8 cellular contexts compared by ENCODE assay signal in genomic region chr2:189751080-189751658, GRCh38. TPM values are rescaled to one million over a fixed set of nuclear protein-coding genes. Genes with fewer than 3 reads are reported as not detected.
A peak's percentile ranks its signal among the peaks of the same experiment; 100 is the strongest.
DNase-seq lines count a peak whose midpoint lies in the region; ATAC-seq and TF ChIP-seq lines count a peak whose summit lies in the region.

No MANE protein-coding gene starts in this region.

- H3K27me3 ChIP-seq in heart right ventricle (no peaks in the 10 kb centered on the region), right atrium auricular region (no peaks in the 10 kb centered on the region), ascending aorta (no peaks in the 10 kb centered on the region), kidney epithelial cell (ENCODE audit: control insufficient read depth, insufficient read depth, low read length) (no peaks in the 10 kb centered on the region)

- ATAC-seq in heart right ventricle (peak in 2 of 8 donors; percentile 41 to 57), HG02588 (IDR thresholded peaks at IDR 0.05; ENCODE audit: unreplicated experiment) (peak; percentile 50)
- peak; percentile 65 for ATAC-seq in stimulated activated naive CD8-positive, alpha-beta T cell treated with anti-CD3 and anti-CD28 coated beads, Interleukin-15, Interleukin-2, amounts not matched to agents 100 U/mL and 50 U/mL, for 24 hours
- no peak for ATAC-seq in stimulated activated memory B cell treated with anti-CD40 and anti-IgM and Interleukin-4, amounts not matched to agents 10 μg/mL and 1 μg/mL and 100 μg/mL, for 72 hours

- no peak overlapping the region for H3K27ac Mint-ChIP-seq in stimulated activated memory B cell treated with anti-CD40 and anti-IgM and Interleukin-4, amounts not matched to agents 10 μg/mL and 1 μg/mL and 100 μg/mL, for 72 hours

- H3K4me3 Mint-ChIP-seq in stimulated activated memory B cell treated with anti-CD40 and anti-IgM and Interleukin-4, amounts not matched to agents 10 μg/mL and 1 μg/mL and 100 μg/mL, for 72 hours: no peak overlapping the region

- H3K9me3 Mint-ChIP-seq in stimulated activated memory B cell treated with anti-CD40 and anti-IgM and Interleukin-4, amounts not matched to agents 10 μg/mL and 1 μg/mL and 100 μg/mL, for 72 hours: no peaks in the 10 kb centered on the region

- WGBS in heart right ventricle, 2 donors: 86% methylated on average over 10 of the region's 10 CpGs

- intact Hi-C loops in heart right ventricle (cut with DNase I): no loop called here
- intact Hi-C loops in ascending aorta (cut with DNase I): no loop called here

- H3K4me3 ChIP-seq in heart right ventricle (no peak overlapping the region), right atrium auricular region (no peak overlapping the region), ascending aorta (no peak overlapping the region), kidney epithelial cell (ENCODE audit: low read depth, low read length) (no peak overlapping the region)

- H3K27ac ChIP-seq in heart right ventricle (no peak overlapping the region), right atrium auricular region (no peak overlapping the region), ascending aorta (no peak overlapping the region)

- H3K36me3 ChIP-seq in heart right ventricle: peaks cover 0 to 99% (median 15%) of the 10 kb centered on the region in 9 donors
- H3K36me3 ChIP-seq in right atrium auricular region: peaks cover 44% of the 10 kb centered on the region
- H3K36me3 ChIP-seq in ascending aorta: peaks cover 15 to 31% of the 10 kb centered on the region in 2 donors
- H3K36me3 ChIP-seq in kidney epithelial cell (ENCODE audit: control insufficient read depth, insufficient read depth, low read length): peaks cover 2% of the 10 kb centered on the region

- H3K4me1 Mint-ChIP-seq in stimulated activated memory B cell treated with anti-CD40 and anti-IgM and Interleukin-4, amounts not matched to agents 10 μg/mL and 1 μg/mL and 100 μg/mL, for 72 hours: no peaks in the 10 kb centered on the region

- DNase-seq in heart right ventricle (peak in 1 of 2 donors; percentile 16), right atrium auricular region (ENCODE audit: low spot score) (no peak), OCI-M1 (lab: John Stamatoyannopoulos, UW) (peak; percentile 69), ascending aorta (ENCODE audit: low spot score in 2 of 2) (no peak), kidney epithelial cell (ENCODE audit: low read depth) (no peak)
- peak; percentile 35 for DNase-seq in stimulated activated naive CD8-positive, alpha-beta T cell treated with anti-CD3 and anti-CD28 coated beads, Interleukin-15, Interleukin-2, amounts not matched to agents 100 U/mL and 50 U/mL, for 24 hours

- TF ChIP-seq CTCF in heart right ventricle (IDR thresholded peaks at IDR 0.05): peak in 8 of 9 donors; percentile 31 to 64 (median 52)
- peak in 1 of 2 donors; percentile 58 for TF ChIP-seq CTCF in right atrium auricular region (IDR thresholded peaks at IDR 0.05)
- TF ChIP-seq CTCF in ascending aorta (IDR thresholded peaks at IDR 0.05): peak; percentile 31 to 53 (median 32)
- peak; percentile 62 for TF ChIP-seq CTCF in kidney epithelial cell (IDR thresholded peaks at IDR 0.05; ENCODE audit: insufficient read depth, low read length, poor library complexity, severe bottlenecking)

- H3K27me3 Mint-ChIP-seq in stimulated activated memory B cell treated with anti-CD40 and anti-IgM and Interleukin-4, amounts not matched to agents 10 μg/mL and 1 μg/mL and 100 μg/mL, for 72 hours: no peaks in the 10 kb centered on the region

- H3K4me1 ChIP-seq in heart right ventricle: peaks cover 0 to 4% (median 0%) of the 10 kb centered on the region in 9 donors
- no peaks in the 10 kb centered on the region for H3K4me1 ChIP-seq in right atrium auricular region
- H3K4me1 ChIP-seq in ascending aorta: no peaks in the 10 kb centered on the region

- no peaks in the 10 kb centered on the region for H3K9me3 ChIP-seq in heart right ventricle
- H3K9me3 ChIP-seq in right atrium auricular region: no peaks in the 10 kb centered on the region
- H3K9me3 ChIP-seq in ascending aorta: no peaks in the 10 kb centered on the region

- H3K36me3 Mint-ChIP-seq in stimulated activated memory B cell treated with anti-CD40 and anti-IgM and Interleukin-4, amounts not matched to agents 10 μg/mL and 1 μg/mL and 100 μg/mL, for 72 hours: no peaks in the 10 kb centered on the region

RNA-seq across cellular contexts. Expression of gene OSGEPL1, which starts 11.4 kb away (rescaled TPM):
- 10 to 100 TPM in 5 of 10 donors, 1 to 10 TPM in 5; 5.8 to 14.1 (median 9.9) TPM for total RNA-seq in heart right ventricle
- 1 to 10 TPM; 3.9 to 5.0 TPM for polyA plus RNA-seq in heart right ventricle
- total RNA-seq in right atrium auricular region: 1 to 10 TPM; 5.3 to 8.1 TPM
- total RNA-seq in ascending aorta: not detected
- total RNA-seq in kidney epithelial cell: 6.8 and 9.0 TPM in 2 replicates

RNA-seq across cellular contexts. Expression of gene ORMDL1, which starts 33.0 kb away (rescaled TPM):
- total RNA-seq in heart right ventricle (10 to 100 TPM; 18.1 to 29.3 (median 23.5) TPM), right atrium auricular region (10 to 100 TPM; 27.3 to 33.3 TPM), ascending aorta (68.6 TPM), kidney epithelial cell (75.2 and 79.1 TPM in 2 replicates)
- polyA plus RNA-seq in heart right ventricle: 10 to 100 TPM; 34.7 to 88.2 TPM

RNA-seq across cellular contexts. Expression of gene PMS1, which starts 33.1 kb away (rescaled TPM):
- total RNA-seq in heart right ventricle (10 to 100 TPM in 8 of 10 donors, 1 to 10 TPM in 2; 7.0 to 15.1 (median 11.5) TPM), right atrium auricular region (1 to 10 TPM; 7.9 to 9.0 TPM), ascending aorta (8.7 TPM), kidney epithelial cell (14.4 and 18.8 TPM in 2 replicates)
- 10 to 100 TPM in 1 of 2 donors, 1 to 10 TPM in 1; 4.1 to 17.3 TPM for polyA plus RNA-seq in heart right ventricle

Comparison
In these comparisons a context has a peak if more than half of its experiments do, and no peak if none do; other contexts are left out.
1. DNase-seq: peak in OCI-M1 (single experiment) and stimulated activated naive CD8-positive, alpha-beta T cell treated with anti-CD3 and anti-CD28 coated beads, Interleukin-15, Interleukin-2, amounts not matched to agents 100 U/mL and 50 U/mL, for 24 hours (single experiment); none in right atrium auricular region (single experiment), ascending aorta (0 of 2) and kidney epithelial cell (single experiment).